Comparison of ENCODE assay signal across 17 cellular contexts in the genomic region with DNA sequence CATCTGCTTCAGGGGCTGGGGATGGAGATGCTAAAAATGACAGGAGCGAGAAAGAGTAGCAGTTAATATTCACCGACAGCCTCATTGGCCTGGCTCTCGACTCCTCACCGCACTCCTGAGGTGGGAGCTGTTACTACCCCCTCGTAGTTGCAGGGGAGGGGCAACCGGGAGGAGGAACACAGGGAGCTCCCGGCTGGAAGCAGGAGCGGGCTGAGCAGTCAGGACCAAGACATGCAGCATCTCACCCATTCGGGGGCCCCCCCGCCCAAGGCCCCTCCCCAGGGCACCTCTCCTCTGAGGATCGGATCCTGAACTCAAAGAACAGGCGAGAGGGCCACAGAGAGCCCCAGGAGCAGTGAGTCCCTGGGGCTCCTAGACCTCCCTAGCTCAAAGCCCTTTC.
"Had no signal": no experiment of that assay in that cellular context is flagged by ENCODE, and none has a peak within 500 bp of the region (broad histone marks: within the 10 kb centered on the region; RNA-seq: fewer than 3 reads in every experiment).

No MANE protein-coding gene starts in this region.

- H3K9me3 ChIP-seq: adrenal gland, pancreas, stomach, testis had no signal

- ATAC-seq: activated CD8-positive, alpha-beta T cell treated with anti-CD3 and anti-CD28 coated beads for 36 hours; pancreas; T-helper 17 cell had no signal

- H3K27me3 ChIP-seq: pancreas, testis had no signal

- H3K4me3 ChIP-seq: adrenal gland, cardiac muscle cell, dorsolateral prefrontal cortex, hepatocyte, lung, pancreas, stomach, testis had no signal

- H3K27ac ChIP-seq: adrenal gland, cardiac muscle cell, dorsolateral prefrontal cortex, hepatocyte, pancreas, testis had no signal

- H3K36me3 ChIP-seq: adrenal gland, cardiac muscle cell, pancreas, stomach had no signal

- DNase-seq: activated CD4-positive, alpha-beta T cell treated with anti-CD3 and anti-CD28 coated beads for 4 hours; activated CD8-positive, alpha-beta memory T cell treated with anti-CD3 and anti-CD28 coated beads, Interleukin-2, amount 50 U/mL, for 4 hours; activated CD8-positive, alpha-beta T cell treated with anti-CD3 and anti-CD28 coated beads for 36 hours; activated effector memory CD4-positive, alpha-beta T cell treated with anti-CD3 and anti-CD28 coated beads, Interleukin-2, amount 50 U/mL, for 16 hours; activated T-cell treated with anti-CD3 and anti-CD28 coated beads, Interleukin-2, amount 50 U/mL, for 48 hours; adrenal gland; dorsolateral prefrontal cortex; immature natural killer cell; stimulated activated CD4-positive, alpha-beta T cell treated with anti-CD3 and anti-CD28 coated beads, Interleukin-12 subunit alpha, Interleukin-12 subunit beta, amount 100 ng/mL, for 4 hours; stimulated activated CD4-positive, alpha-beta T cell treated with anti-CD3 and anti-CD28 coated beads, Interleukin-2, amount 100 ng/mL, for 24 hours; stomach; T-helper 17 cell; testis had no signal
